23 cellular contexts compared by ENCODE assay signal in the genomic region with DNA sequence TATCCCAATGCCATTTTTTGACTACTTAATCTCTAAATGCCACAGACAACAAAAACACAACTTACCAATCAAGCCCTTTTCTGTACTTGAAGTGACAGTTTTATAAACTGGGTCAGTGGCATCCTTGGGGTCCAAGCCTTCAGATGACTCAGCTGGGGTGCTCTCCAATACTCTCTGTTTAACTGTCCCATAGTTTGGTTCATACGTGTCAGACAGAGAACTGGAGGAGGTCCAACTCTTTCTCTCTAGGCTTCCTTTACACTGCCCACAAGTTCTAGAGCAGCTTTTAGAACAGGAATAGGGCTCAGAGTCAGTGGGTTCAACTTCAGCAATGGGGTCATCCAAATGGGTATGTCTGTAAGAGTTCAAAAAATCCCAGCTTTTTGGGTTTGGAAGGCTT.
DNase-seq lines count a peak whose midpoint lies in the region; ATAC-seq and TF ChIP-seq lines count a peak whose summit lies in the region.
"Had no signal": no experiment of that assay in that cellular context is flagged by ENCODE, and none has a peak within 500 bp of the region (broad histone marks: within the 10 kb centered on the region; RNA-seq: fewer than 3 reads in every experiment).

No MANE protein-coding gene starts in this region.

- CTCF ChIA-PET in activated CD4-positive, alpha-beta T cell treated with anti-CD3 and anti-CD28 coated beads for 36 hours (lab: Charles Lee) = interaction anchor here (1.2 kb wide), 1 partner anchor 577 kb away, joined by 3 read pairs; no protein-coding TSS in a partner anchor

- no peaks in the 10 kb centered on the region for H3K27me3 Mint-ChIP-seq in activated CD4-positive, alpha-beta T cell treated with anti-CD3 and anti-CD28 coated beads for 36 hours
- H3K27me3 Mint-ChIP-seq in osteocyte (ENCODE audit: unreplicated experiment) = no peaks in the 10 kb centered on the region
- H3K27me3 Mint-ChIP-seq: activated CD8-positive, alpha-beta memory T cell treated with anti-CD3 and anti-CD28 coated beads, Interleukin-2, amount 10 ng/mL, durations not matched to agents 7 days and 5 days; T-cell had no signal

- no peaks in the 10 kb centered on the region for H3K9me3 Mint-ChIP-seq in activated CD4-positive, alpha-beta T cell treated with anti-CD3 and anti-CD28 coated beads for 36 hours (ENCODE audit: low read depth)
- no peaks in the 10 kb centered on the region for H3K9me3 Mint-ChIP-seq in stimulated activated effector memory CD8-positive, alpha-beta T cell treated with anti-CD3 and anti-CD28 coated beads, Interleukin-12 subunit alpha, Interleukin-12 subunit beta, amount 100 ng/mL, for 72 hours
- H3K9me3 Mint-ChIP-seq in osteocyte (ENCODE audit: unreplicated experiment) = no peaks in the 10 kb centered on the region
- H3K9me3 Mint-ChIP-seq: activated T-helper 2 cell treated with anti-CD3 and anti-CD28 coated beads, Interferon-gamma antibody, Interleukin-2, Interleukin-4, amounts not matched to agents 10 μg/mL and 5 μg/mL and 100 μg/mL, durations not matched to agents 14 hours and 24 hours and 36 hours; T-cell had no signal

- ATAC-seq in activated CD4-positive, alpha-beta T cell treated with anti-CD3 and anti-CD28 coated beads for 36 hours = no peak
- ATAC-seq in stimulated activated effector memory CD8-positive, alpha-beta T cell treated with anti-CD3 and anti-CD28 coated beads, Interleukin-12 subunit alpha, Interleukin-12 subunit beta, amount 100 ng/mL, for 72 hours = peak; percentile 51
- no peak for ATAC-seq in GM21723 (IDR thresholded peaks at IDR 0.05; ENCODE audit: unreplicated experiment)
- ATAC-seq: activated CD8-positive, alpha-beta memory T cell treated with anti-CD3 and anti-CD28 coated beads, Interleukin-2, amount 10 ng/mL, durations not matched to agents 7 days and 5 days; Panc1; T-cell had no signal

- no peaks in the 10 kb centered on the region for H3K9me3 ChIP-seq in fibroblast of lung (ENCODE audit: control insufficient read depth, insufficient read depth, low read depth, low read length)
- H3K9me3 ChIP-seq: adrenal gland, thoracic aorta had no signal

- peak overlapping the region; percentile 25 for H3K27ac Mint-ChIP-seq in activated CD4-positive, alpha-beta T cell treated with anti-CD3 and anti-CD28 coated beads for 36 hours
- peak overlapping the region; percentile 79 for H3K27ac Mint-ChIP-seq in stimulated activated effector memory CD8-positive, alpha-beta T cell treated with anti-CD3 and anti-CD28 coated beads, Interleukin-12 subunit alpha, Interleukin-12 subunit beta, amount 100 ng/mL, for 72 hours
- H3K27ac Mint-ChIP-seq in osteocyte (ENCODE audit: unreplicated experiment) = no peak overlapping the region
- H3K27ac Mint-ChIP-seq: activated CD8-positive, alpha-beta memory T cell treated with anti-CD3 and anti-CD28 coated beads, Interleukin-2, amount 10 ng/mL, durations not matched to agents 7 days and 5 days; activated T-helper 2 cell treated with anti-CD3 and anti-CD28 coated beads, Interferon-gamma antibody, Interleukin-2, Interleukin-4, amounts not matched to agents 10 μg/mL and 5 μg/mL and 100 μg/mL, durations not matched to agents 14 hours and 24 hours and 36 hours had no signal

- H3K36me3 Mint-ChIP-seq in activated CD4-positive, alpha-beta T cell treated with anti-CD3 and anti-CD28 coated beads for 36 hours (ENCODE audit: low read depth) = peaks cover 64% of the 10 kb centered on the region
- H3K36me3 Mint-ChIP-seq in stimulated activated effector memory CD8-positive, alpha-beta T cell treated with anti-CD3 and anti-CD28 coated beads, Interleukin-12 subunit alpha, Interleukin-12 subunit beta, amount 100 ng/mL, for 72 hours = peaks cover 100% of the 10 kb centered on the region
- H3K36me3 Mint-ChIP-seq in osteocyte (ENCODE audit: unreplicated experiment) = peaks cover 38% of the 10 kb centered on the region

- H3K4me2 ChIP-seq in fibroblast of lung (ENCODE audit: extremely low read depth, insufficient read depth, low read length) = no peak overlapping the region

- H3K36me3 ChIP-seq in fibroblast of lung (ENCODE audit: control insufficient read depth, insufficient read depth, low read length) = peaks cover 1% of the 10 kb centered on the region

- no peak overlapping the region for H3K27ac ChIP-seq in fibroblast of lung (ENCODE audit: insufficient read depth, low read length)
- H3K27ac ChIP-seq: 22Rv1, adrenal gland, skin epidermis, thoracic aorta had no signal

- no peak overlapping the region for H3K4me3 ChIP-seq in fibroblast of lung (replicated peaks in 1 of 4; ENCODE audit: control extremely low read depth in 1 of 4, insufficient read depth in 1 of 4, low read depth in 3 of 4, low read length in 4 of 4)
- H3K4me3 ChIP-seq: adrenal gland, skin epidermis, thoracic aorta had no signal

- TF ChIP-seq CTCF in fibroblast of lung (conservative IDR thresholded peaks at IDR 0.05 in 1 of 2, IDR thresholded peaks at IDR 0.05 in 1 of 2; ENCODE audit: low read depth in 1 of 2, low read length in 2 of 2) (no peak), osteocyte (IDR thresholded peaks at IDR 0.05) (no peak)

- H3K9ac ChIP-seq in fibroblast of lung (ENCODE audit: insufficient read depth, low read length) = no peak overlapping the region

- intact Hi-C loops in activated CD4-positive, alpha-beta T cell treated with anti-CD3 and anti-CD28 coated beads for 36 hours (cut with DNase I, micrococcal nuclease) = no loop called here

- H4K20me1 ChIP-seq in fibroblast of lung (ENCODE audit: control insufficient read depth, extremely low read depth, insufficient read depth, low read length) = no peaks in the 10 kb centered on the region

- H3K4me1 ChIP-seq in fibroblast of lung (ENCODE audit: control insufficient read depth, extremely low read depth, insufficient read depth, low read length) = peaks cover 4% of the 10 kb centered on the region

- no peaks in the 10 kb centered on the region for H3K27me3 ChIP-seq in fibroblast of lung (ENCODE audit: control insufficient read depth, insufficient read depth, low read length)
- H3K27me3 ChIP-seq: adrenal gland had no signal

- no peak overlapping the region for H3K4me3 Mint-ChIP-seq in activated CD4-positive, alpha-beta T cell treated with anti-CD3 and anti-CD28 coated beads for 36 hours
- no peak overlapping the region for H3K4me3 Mint-ChIP-seq in stimulated activated effector memory CD8-positive, alpha-beta T cell treated with anti-CD3 and anti-CD28 coated beads, Interleukin-12 subunit alpha, Interleukin-12 subunit beta, amount 100 ng/mL, for 72 hours
- H3K4me3 Mint-ChIP-seq in osteocyte (ENCODE audit: unreplicated experiment) = no peak overlapping the region
- H3K4me3 Mint-ChIP-seq: activated CD8-positive, alpha-beta memory T cell treated with anti-CD3 and anti-CD28 coated beads, Interleukin-2, amount 10 ng/mL, durations not matched to agents 7 days and 5 days; T-cell had no signal

- H3K4me1 Mint-ChIP-seq in activated CD4-positive, alpha-beta T cell treated with anti-CD3 and anti-CD28 coated beads for 36 hours = peaks cover 8% of the 10 kb centered on the region
- no peaks in the 10 kb centered on the region for H3K4me1 Mint-ChIP-seq in stimulated activated effector memory CD8-positive, alpha-beta T cell treated with anti-CD3 and anti-CD28 coated beads, Interleukin-12 subunit alpha, Interleukin-12 subunit beta, amount 100 ng/mL, for 72 hours
- H3K4me1 Mint-ChIP-seq in osteocyte (ENCODE audit: unreplicated experiment) = no peaks in the 10 kb centered on the region

- DNase-seq in activated CD4-positive, alpha-beta T cell treated with anti-CD3 and anti-CD28 coated beads for 36 hours = no peak
- DNase-seq in activated CD4-positive, alpha-beta T cell treated with anti-CD3 and anti-CD28 coated beads for 4 hours = no peak
- DNase-seq in RPMI7951 (ENCODE audit: low read depth) (peak; percentile 3), fibroblast of lung (ENCODE audit: low read depth in 2 of 2) (peak; percentile 15 to 51), NCI-H128 (lab: John Stamatoyannopoulos, UW; ENCODE audit: unreplicated experiment) (no peak), osteocyte (ENCODE audit: extremely low spot score, unreplicated experiment) (no peak)
- DNase-seq in stimulated activated effector memory CD8-positive, alpha-beta T cell treated with anti-CD3 and anti-CD28 coated beads, Interleukin-12 subunit alpha, Interleukin-12 subunit beta, amount 100 ng/mL, for 72 hours (ENCODE audit: low spot score in 2 of 2) = no peak
- DNase-seq: activated CD4-positive, alpha-beta T cell treated with anti-CD3 and anti-CD28 coated beads for 1 hour; activated CD8-positive, alpha-beta memory T cell treated with anti-CD3 and anti-CD28 coated beads, Interleukin-2, amount 10 ng/mL, durations not matched to agents 7 days and 5 days; adrenal gland; AML-193; central memory CD4-positive, alpha-beta T cell; NCI-H1417; NCI-H2081 treated with DMSO at 0.1 percent for 48 hours; NCI-H446 treated with DMSO at 0.1 percent for 48 hours; stimulated activated CD4-positive, alpha-beta T cell treated with anti-CD3 and anti-CD28 coated beads, Interleukin-1b, Interleukin-23, amount 100 ng/mL, for 48 hours; T-cell had no signal

- H3K79me2 ChIP-seq in fibroblast of lung (ENCODE audit: control insufficient read depth, insufficient read depth, low read length) = no peaks in the 10 kb centered on the region

- H2AFZ ChIP-seq in fibroblast of lung (ENCODE audit: low read length) = no peak overlapping the region

- POLR2A ChIA-PET in activated CD4-positive, alpha-beta T cell treated with anti-CD3 and anti-CD28 coated beads for 36 hours (lab: Charles Lee) = interaction anchor here (0.5 kb wide), 1 partner anchor 13 kb away, joined by 3 read pairs; no protein-coding TSS in a partner anchor

Comparison
In these comparisons a context has a peak if more than half of its experiments do, and no peak if none do; other contexts are left out.
1. DNase-seq: peak in RPMI7951 (single experiment) and fibroblast of lung (2 of 2); none in activated CD4-positive, alpha-beta T cell treated with anti-CD3 and anti-CD28 coated beads for 36 hours (single experiment), activated CD4-positive, alpha-beta T cell treated with anti-CD3 and anti-CD28 coated beads for 4 hours (0 of 2), stimulated activated effector memory CD8-positive, alpha-beta T cell treated with anti-CD3 and anti-CD28 coated beads, Interleukin-12 subunit alpha, Interleukin-12 subunit beta, amount 100 ng/mL, for 72 hours (0 of 2), NCI-H128 (single experiment) and osteocyte (single experiment).